22 cellular contexts compared by ENCODE assay signal in genomic region chr20:38900606-38901005, GRCh38.
"Had no signal": no experiment of that assay in that cellular context is flagged by ENCODE, and none has a peak within 500 bp of the region (broad histone marks: within the 10 kb centered on the region; RNA-seq: fewer than 3 reads in every experiment).

No MANE protein-coding gene starts in this region.

- H3K4me3 Mint-ChIP-seq: activated CD8-positive, alpha-beta T cell treated with anti-CD3 and anti-CD28 coated beads, Interleukin-2, amount 10 ng/mL, durations not matched to agents 7 days and 5 days; activated naive CD4-positive, alpha-beta T cell treated with anti-CD3 and anti-CD28 coated beads for 36 hours; dendritic cell treated with granulocyte-macrophage colony-stimulating factor and Interleukin-4, amounts not matched to agents 40 ng/mL and 50 ng/mL, for 4 days; mesothelial cell of epicardium; naive thymus-derived CD8-positive, alpha-beta T cell; neural progenitor cell had no signal

- H3K4me1 Mint-ChIP-seq: mesothelial cell of epicardium, neural progenitor cell had no signal

- H3K36me3 Mint-ChIP-seq: mesothelial cell of epicardium, neural progenitor cell had no signal

- ATAC-seq: activated CD4-positive, CD25-positive, alpha-beta regulatory T cell treated with anti-CD3 and anti-CD28 coated beads, Interleukin-2, amount 50 U/mL, for 24 hours; activated CD8-positive, alpha-beta T cell treated with anti-CD3 and anti-CD28 coated beads, Interleukin-2, amount 10 ng/mL, durations not matched to agents 7 days and 5 days; left ventricle myocardium superior; naive thymus-derived CD8-positive, alpha-beta T cell had no signal

- H3K27ac ChIP-seq: neural progenitor cell, tibial nerve, VCaP had no signal

- H3K9me3 Mint-ChIP-seq: activated naive CD4-positive, alpha-beta T cell treated with anti-CD3 and anti-CD28 coated beads for 36 hours; neural progenitor cell had no signal

- DNase-seq: activated CD4-positive, alpha-beta T cell treated with anti-CD3 and anti-CD28 coated beads, Interleukin-2, amount 50 U/mL, for 1 hour; activated CD8-positive, alpha-beta T cell treated with anti-CD3 and anti-CD28 coated beads, Interleukin-2, amount 10 ng/mL, durations not matched to agents 7 days and 5 days; activated naive CD4-positive, alpha-beta T cell treated with anti-CD3 and anti-CD28 coated beads for 36 hours; activated T-cell treated with anti-CD3 and anti-CD28 coated beads, Interleukin-2, amount 50 U/mL, for 1 hour; amygdala; effector CD8-positive, alpha-beta T cell; erythroblast; foreskin fibroblast; hypothalamus; left ventricle myocardium superior; mammary epithelial cell; naive thymus-derived CD8-positive, alpha-beta T cell; retina; stimulated activated CD4-positive, alpha-beta T cell treated with anti-CD3 and anti-CD28 coated beads, Interleukin-4, amount 100 ng/mL, for 1 hour; stimulated activated naive CD4-positive, alpha-beta T cell treated with Interleukin-2 at 50 U/mL for 16 hours had no signal

- H3K27me3 Mint-ChIP-seq: naive thymus-derived CD8-positive, alpha-beta T cell had no signal

- H3K27ac Mint-ChIP-seq: activated naive CD4-positive, alpha-beta T cell treated with anti-CD3 and anti-CD28 coated beads for 36 hours; activated T-helper 2 cell treated with anti-CD3 and anti-CD28 coated beads, Interferon-gamma antibody, Interleukin-2, Interleukin-4, amounts not matched to agents 10 μg/mL and 5 μg/mL and 100 μg/mL, durations not matched to agents 14 hours and 24 hours and 36 hours; dendritic cell treated with granulocyte-macrophage colony-stimulating factor and Interleukin-4, amounts not matched to agents 40 ng/mL and 50 ng/mL, for 4 days; mesothelial cell of epicardium; neural progenitor cell had no signal
